Comparison of ENCODE assay signal across 1 cellular context in the genomic region with DNA sequence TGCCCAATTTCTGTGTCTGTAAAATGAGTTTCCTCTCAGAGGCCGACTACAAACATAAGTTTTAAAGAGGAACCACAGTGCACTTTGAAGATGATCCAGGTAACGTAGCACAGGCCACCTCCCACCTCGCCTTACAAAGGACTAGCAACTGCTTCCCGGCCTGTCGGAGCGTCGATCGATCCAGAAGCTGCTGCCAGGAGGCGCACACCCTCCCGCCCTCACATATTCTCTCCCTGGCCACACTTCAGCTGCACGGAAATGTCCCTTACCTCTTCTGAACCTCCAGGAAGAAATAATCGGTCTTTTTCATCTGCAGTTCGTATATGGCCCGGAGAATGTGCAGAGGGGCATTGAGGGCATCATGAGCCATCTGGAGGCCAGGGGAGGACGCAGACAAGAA.
TF ChIP-seq lines count a peak whose summit lies in the region.

No MANE protein-coding gene starts in this region.

TF ChIP-seq in HepG2, 621 proteins besides CTCF, POLR2A, EP300 and RAD21:
- TF ChIP-seq SIN3A (IDR thresholded peaks at IDR 0.05; ENCODE audit: borderline replicate concordance, low read depth, low read length) (no peak), ATAD3A (CRISPR knock-in tag; IDR thresholded peaks at IDR 0.05) (no peak), ZNF761 (CRISPR knock-in tag; conservative IDR thresholded peaks at IDR 0.05) (no peak), NRL (CRISPR knock-in tag; IDR thresholded peaks at IDR 0.05; ENCODE audit: borderline replicate concordance) (no peak), GATAD2A (CRISPR knock-in tag; IDR thresholded peaks at IDR 0.05) (no peak), ZSCAN25 (CRISPR knock-in tag; IDR thresholded peaks at IDR 0.05) (no peak), ZNF274 (CRISPR knock-in tag; IDR thresholded peaks at IDR 0.05) (no peak), ZNF552 (CRISPR knock-in tag; IDR thresholded peaks at IDR 0.05; ENCODE audit: borderline replicate concordance) (no peak), HOXA9 (CRISPR knock-in tag; IDR thresholded peaks at IDR 0.05; ENCODE audit: borderline replicate concordance) (no peak), ZFP62 (CRISPR knock-in tag; IDR thresholded peaks at IDR 0.05) (no peak), MTF1 (CRISPR knock-in tag; IDR thresholded peaks at IDR 0.05) (no peak), PBX2 (CRISPR knock-in tag; IDR thresholded peaks at IDR 0.05) (no peak), USF2 (IDR thresholded peaks at IDR 0.05; ENCODE audit: low read depth, low read length) (no peak), USF2 (CRISPR knock-in tag; IDR thresholded peaks at IDR 0.05; ENCODE audit: borderline replicate concordance) (no peak), TBX3 (IDR thresholded peaks at IDR 0.05; ENCODE audit: borderline replicate concordance) (no peak), EHMT2 (IDR thresholded peaks at IDR 0.05; ENCODE audit: borderline replicate concordance, low read depth, low read length) (no peak), ZNF230 (CRISPR knock-in tag; IDR thresholded peaks at IDR 0.05) (no peak), ZKSCAN1 (IDR thresholded peaks at IDR 0.05; ENCODE audit: low read length) (no peak)
- TF ChIP-seq, protein P1, sequence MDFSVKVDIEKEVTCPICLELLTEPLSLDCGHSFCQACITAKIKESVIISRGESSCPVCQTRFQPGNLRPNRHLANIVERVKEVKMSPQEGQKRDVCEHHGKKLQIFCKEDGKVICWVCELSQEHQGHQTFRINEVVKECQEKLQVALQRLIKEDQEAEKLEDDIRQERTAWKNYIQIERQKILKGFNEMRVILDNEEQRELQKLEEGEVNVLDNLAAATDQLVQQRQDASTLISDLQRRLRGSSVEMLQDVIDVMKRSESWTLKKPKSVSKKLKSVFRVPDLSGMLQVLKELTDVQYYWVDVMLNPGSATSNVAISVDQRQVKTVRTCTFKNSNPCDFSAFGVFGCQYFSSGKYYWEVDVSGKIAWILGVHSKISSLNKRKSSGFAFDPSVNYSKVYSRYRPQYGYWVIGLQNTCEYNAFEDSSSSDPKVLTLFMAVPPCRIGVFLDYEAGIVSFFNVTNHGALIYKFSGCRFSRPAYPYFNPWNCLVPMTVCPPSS (IDR thresholded peaks at IDR 0.05): no peak
- TF ChIP-seq, protein P2, sequence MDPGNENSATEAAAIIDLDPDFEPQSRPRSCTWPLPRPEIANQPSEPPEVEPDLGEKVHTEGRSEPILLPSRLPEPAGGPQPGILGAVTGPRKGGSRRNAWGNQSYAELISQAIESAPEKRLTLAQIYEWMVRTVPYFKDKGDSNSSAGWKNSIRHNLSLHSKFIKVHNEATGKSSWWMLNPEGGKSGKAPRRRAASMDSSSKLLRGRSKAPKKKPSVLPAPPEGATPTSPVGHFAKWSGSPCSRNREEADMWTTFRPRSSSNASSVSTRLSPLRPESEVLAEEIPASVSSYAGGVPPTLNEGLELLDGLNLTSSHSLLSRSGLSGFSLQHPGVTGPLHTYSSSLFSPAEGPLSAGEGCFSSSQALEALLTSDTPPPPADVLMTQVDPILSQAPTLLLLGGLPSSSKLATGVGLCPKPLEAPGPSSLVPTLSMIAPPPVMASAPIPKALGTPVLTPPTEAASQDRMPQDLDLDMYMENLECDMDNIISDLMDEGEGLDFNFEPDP (CRISPR knock-in tag; conservative IDR thresholded peaks at IDR 0.05): no peak
TF ChIP-seq in HepG2: peak in this region for 0.
